9 cellular contexts compared by ENCODE assay signal in genomic region chr12:47277972-47278448, GRCh38.
DNase-seq lines count a peak whose midpoint lies in the region; ATAC-seq, FAIRE-seq and TF ChIP-seq lines count a peak whose summit lies in the region.
"Had no signal": no experiment of that assay in that cellular context is flagged by ENCODE, and none has a peak within 500 bp of the region (broad histone marks: within the 10 kb centered on the region; RNA-seq: fewer than 3 reads in every experiment).

No MANE protein-coding gene starts in this region.

- no peak overlapping the region for H3K4me3 ChIP-seq in mesenchymal stem cell (ENCODE audit: insufficient read depth in 1 of 2, low read depth in 1 of 2, low read length in 2 of 2)
- H3K4me3 ChIP-seq: heart right ventricle had no signal

- FAIRE-seq in GM12891 (lab: Jason Lieb, UNC), result no peak

- H3K36me3 Mint-ChIP-seq in CD14-positive monocyte, result no peaks in the 10 kb centered on the region

- H2BK15ac ChIP-seq in mesenchymal stem cell (ENCODE audit: low read depth, poor library complexity, severe bottlenecking), result no peak overlapping the region

- no peak overlapping the region for H3K23ac ChIP-seq in mesenchymal stem cell (ENCODE audit: low read length in 2 of 2)

- no peak for ATAC-seq in GM21737 (IDR thresholded peaks at IDR 0.05; ENCODE audit: unreplicated experiment)

- H3K27ac ChIP-seq in mesenchymal stem cell (ENCODE audit: low read length, poor library complexity, severe bottlenecking), result peak overlapping the region; percentile 15

- no peaks in the 10 kb centered on the region for H3K36me3 ChIP-seq in mesenchymal stem cell (ENCODE audit: control insufficient read depth in 1 of 2, insufficient read depth in 2 of 2, low read depth in 1 of 2, low read length in 2 of 2)
- H3K36me3 ChIP-seq: heart right ventricle had no signal

- DNase-seq in CD14-positive monocyte (ENCODE audit: low spot score) (peak; percentile 51), M059J (ENCODE audit: low read depth) (peak; percentile 96), amniotic stem cell (lab: John Stamatoyannopoulos, UW) (peak; percentile 81), mesenchymal stem cell (peak; percentile 88), NCI-H510A treated with DMSO at 0.1 percent for 48 hours (lab: John Stamatoyannopoulos, UW) (no peak), GM12891 (ENCODE audit: insufficient read length, low spot score) (no peak), GM13977 (ENCODE audit: low spot score) (no peak)
- DNase-seq: heart right ventricle had no signal

- peak overlapping the region in 1 of 2 experiments; percentile 6 for H3K4ac ChIP-seq in mesenchymal stem cell (ENCODE audit: low read depth in 1 of 2, low read length in 2 of 2)

- peak overlapping the region in 6 of 7 donors; percentile 36 to 89 (median 74) for H3K27ac Mint-ChIP-seq in CD14-positive monocyte

- no peak overlapping the region for H2BK5ac ChIP-seq in mesenchymal stem cell (ENCODE audit: low read depth, low read length, poor library complexity, severe bottlenecking)

- peaks cover 0 to 5% (median 0%) of the 10 kb centered on the region in 7 donors for H3K9me3 Mint-ChIP-seq in CD14-positive monocyte

- H2BK120ac ChIP-seq in mesenchymal stem cell (ENCODE audit: low read depth, low read length), result no peak overlapping the region

- peak overlapping the region in 1 of 2 donors; percentile 61 for H3K4me3 Mint-ChIP-seq in CD14-positive monocyte

- no peak overlapping the region for H4K91ac ChIP-seq in mesenchymal stem cell (ENCODE audit: low read length)

- no peaks in the 10 kb centered on the region for H3K27me3 ChIP-seq in mesenchymal stem cell (ENCODE audit: control insufficient read depth in 1 of 2, insufficient read depth in 1 of 2, low read length in 2 of 2)
- H3K27me3 ChIP-seq: heart right ventricle had no signal

- H2BK12ac ChIP-seq in mesenchymal stem cell (ENCODE audit: low read length in 2 of 2), result peak overlapping the region in 1 of 2 experiments; percentile 7

- intact Hi-C loops in CD14-positive monocyte (cut with micrococcal nuclease), result loop anchor here in 1 of 2 donors (2.0 to 5.0 kb wide), 2 partner anchors 35 to 71 kb away; no protein-coding TSS in a partner anchor

- in situ Hi-C loops in GM13977 (cut with MboI; ENCODE audit: low pct_unique_long_range_greater_than_20kb, low sequenced_read_pairs, unreplicated experiment), result no loop called here

- H3K9me3 ChIP-seq in mesenchymal stem cell (ENCODE audit: control insufficient read depth, low read length), result no peaks in the 10 kb centered on the region
- H3K9me3 ChIP-seq: heart right ventricle had no signal

- H2AFZ ChIP-seq in mesenchymal stem cell (ENCODE audit: low read depth, low read length), result no peak overlapping the region

- H2AK5ac ChIP-seq in mesenchymal stem cell (ENCODE audit: low read length, severe bottlenecking), result peak overlapping the region; percentile 11

- TF ChIP-seq CTCF in CD14-positive monocyte (IDR thresholded peaks at IDR 0.05), result no peak
- TF ChIP-seq CTCF in GM13977 (IDR thresholded peaks at IDR 0.05; ENCODE audit: extremely low read depth, insufficient read depth, missing control alignments), result no peak

- peaks cover 0 to 2% (median 0%) of the 10 kb centered on the region in 3 donors for H3K27me3 Mint-ChIP-seq in CD14-positive monocyte (ENCODE audit: low read depth in 3 of 3)

- no peak overlapping the region for H3K4me2 ChIP-seq in mesenchymal stem cell (ENCODE audit: low read length, poor library complexity, severe bottlenecking)

- H3K4me1 ChIP-seq in mesenchymal stem cell (ENCODE audit: control insufficient read depth, insufficient read depth, low read depth, low read length), result peaks cover 7% of the 10 kb centered on the region

- H4K8ac ChIP-seq in mesenchymal stem cell (ENCODE audit: low read length), result no peak overlapping the region

- WGBS in mesenchymal stem cell, result no CpG with 5 or more reads among the region's 1 CpG

- H3K79me1 ChIP-seq in mesenchymal stem cell (replicated peaks; ENCODE audit: low read length, poor library complexity, severe bottlenecking), result no peaks in the 10 kb centered on the region

- H3K9ac ChIP-seq in mesenchymal stem cell (ENCODE audit: low read length), result no peak overlapping the region

- H3K14ac ChIP-seq in mesenchymal stem cell (ENCODE audit: low read length in 2 of 2), result no peak overlapping the region

- H3K4me1 Mint-ChIP-seq in CD14-positive monocyte, result peaks cover 39% of the 10 kb centered on the region

- no peak for TF ChIP-seq POLR2A in GM12891 (IDR thresholded peaks at IDR 0.05; ENCODE audit: low read depth, low read length)

- H3K18ac ChIP-seq in mesenchymal stem cell (ENCODE audit: low read depth in 1 of 2, low read length in 2 of 2), result peak overlapping the region in 1 of 2 experiments; percentile 71

TF ChIP-seq in GM12891, 5 proteins besides CTCF, POLR2A, EP300 and RAD21:
- TF ChIP-seq SPI1 (IDR thresholded peaks at IDR 0.05; ENCODE audit: low read depth, low read length) (no peak), PAX5 (IDR thresholded peaks at IDR 0.05; ENCODE audit: insufficient read depth, low read length, severe bottlenecking) (no peak), POU2F2 (IDR thresholded peaks at IDR 0.05; ENCODE audit: low read depth, low read length) (no peak), TAF1 (IDR thresholded peaks at IDR 0.05; ENCODE audit: low read depth, low read length) (no peak), POLR2AphosphoS5 (IDR thresholded peaks at IDR 0.05; ENCODE audit: low read depth, low read length) (no peak)

Comparison
In these comparisons a context has a peak if more than half of its experiments do, and no peak if none do; other contexts are left out.
1. DNase-seq: peak in CD14-positive monocyte (single experiment), M059J (single experiment), amniotic stem cell (single experiment) and mesenchymal stem cell (single experiment); none in NCI-H510A treated with DMSO at 0.1 percent for 48 hours (single experiment), GM12891 (single experiment) and GM13977 (single experiment).